Comparison of ENCODE assay signal across 26 cellular contexts in the genomic region with DNA sequence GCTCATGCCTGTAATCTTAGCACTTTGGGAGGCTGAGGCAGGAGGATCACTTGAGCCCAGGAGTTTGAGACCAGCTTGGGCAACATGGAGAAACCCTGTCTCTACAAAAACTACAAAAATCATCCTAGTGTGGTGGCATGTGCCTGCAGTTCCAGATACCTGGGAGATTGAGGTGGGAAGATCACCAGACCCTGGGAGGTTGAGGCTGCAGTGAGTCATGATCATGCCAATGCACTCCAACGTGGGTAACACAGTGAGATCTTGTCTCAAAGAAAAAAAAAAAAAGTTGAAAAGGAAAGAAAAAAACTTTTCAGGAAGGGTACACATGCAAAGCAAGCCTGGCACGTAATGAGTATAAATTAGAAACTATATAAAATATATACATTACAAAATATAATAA.
"Had no signal": no experiment of that assay in that cellular context is flagged by ENCODE, and none has a peak within 500 bp of the region (broad histone marks: within the 10 kb centered on the region; RNA-seq: fewer than 3 reads in every experiment).

No MANE protein-coding gene starts in this region.

- DNase-seq: naive thymus-derived CD4-positive, alpha-beta T cell; natural killer cell; nucleus accumbens; pancreas; right cardiac atrium; right lobe of liver; sigmoid colon; small intestine; stimulated activated CD4-positive, alpha-beta T cell treated with anti-CD3 and anti-CD28 coated beads, Interleukin-15, amount 100 ng/mL, for 24 hours; stimulated activated CD4-positive, alpha-beta T cell treated with anti-CD3 and anti-CD28 coated beads, Interleukin-2, amount 100 ng/mL, for 24 hours; stimulated activated CD4-positive, alpha-beta T cell treated with anti-CD3 and anti-CD28 coated beads, Interleukin-2, amount 100 ng/mL, for 48 hours; stimulated activated CD4-positive, alpha-beta T cell treated with anti-CD3 and anti-CD28 coated beads, Interleukin-4, amount 100 ng/mL, for 24 hours; stimulated activated naive B cell treated with anti-CD40 and anti-IgM and Interleukin-4, amounts not matched to agents 10 μg/mL and 1 μg/mL and 100 μg/mL, for 72 hours; stimulated activated naive CD4-positive, alpha-beta T cell treated with Interleukin-2 at 50 U/mL for 16 hours; stomach; thyroid gland; trophoblast cell; upper lobe of left lung had no signal

- H3K9me3 ChIP-seq: neutrophil, pancreas, prostate gland, right lobe of liver, sigmoid colon, stomach, thoracic aorta, thyroid gland, tibial nerve, upper lobe of left lung, vagina had no signal

- H3K27ac Mint-ChIP-seq: naive thymus-derived CD4-positive, alpha-beta T cell; natural killer cell; nephron; stimulated activated effector memory CD8-positive, alpha-beta T cell treated with anti-CD3 and anti-CD28 coated beads, Interleukin-12 subunit alpha, Interleukin-12 subunit beta, amount 100 ng/mL, for 72 hours; stimulated activated naive B cell treated with anti-CD40 and anti-IgM and Interleukin-4, amounts not matched to agents 10 μg/mL and 1 μg/mL and 100 μg/mL, for 72 hours; stimulated activated naive CD8-positive, alpha-beta T cell treated with anti-CD3 and anti-CD28 coated beads, Interleukin-15, Interleukin-2, amounts not matched to agents 100 ng/mL and 50 ng/mL, for 24 hours had no signal

- H3K4me1 ChIP-seq: pancreas, prostate gland, right lobe of liver, thyroid gland, vagina had no signal

- H3K4me3 Mint-ChIP-seq: naive thymus-derived CD4-positive, alpha-beta T cell; natural killer cell; nephron; stimulated activated effector memory CD8-positive, alpha-beta T cell treated with anti-CD3 and anti-CD28 coated beads, Interleukin-12 subunit alpha, Interleukin-12 subunit beta, amount 100 ng/mL, for 72 hours; stimulated activated naive B cell treated with anti-CD40 and anti-IgM and Interleukin-4, amounts not matched to agents 10 μg/mL and 1 μg/mL and 100 μg/mL, for 72 hours; stimulated activated naive CD8-positive, alpha-beta T cell treated with anti-CD3 and anti-CD28 coated beads, Interleukin-15, Interleukin-2, amounts not matched to agents 100 ng/mL and 50 ng/mL, for 24 hours had no signal

- H3K27ac ChIP-seq: neutrophil, pancreas, prostate gland, right lobe of liver, stomach, thoracic aorta, thyroid gland, tibial nerve, upper lobe of left lung, vagina had no signal

- H3K27me3 ChIP-seq: neutrophil, pancreas, right lobe of liver, sigmoid colon, stomach, thyroid gland, tibial nerve, upper lobe of left lung, vagina had no signal

- H3K27me3 Mint-ChIP-seq: naive thymus-derived CD4-positive, alpha-beta T cell; stimulated activated naive B cell treated with anti-CD40 and anti-IgM and Interleukin-4, amounts not matched to agents 10 μg/mL and 1 μg/mL and 100 μg/mL, for 72 hours; stimulated activated naive CD8-positive, alpha-beta T cell treated with anti-CD3 and anti-CD28 coated beads, Interleukin-15, Interleukin-2, amounts not matched to agents 100 ng/mL and 50 ng/mL, for 24 hours had no signal

- H3K9me3 Mint-ChIP-seq: natural killer cell; nephron; stimulated activated effector memory CD8-positive, alpha-beta T cell treated with anti-CD3 and anti-CD28 coated beads, Interleukin-12 subunit alpha, Interleukin-12 subunit beta, amount 100 ng/mL, for 72 hours had no signal

- H3K4me1 Mint-ChIP-seq: stimulated activated effector memory CD8-positive, alpha-beta T cell treated with anti-CD3 and anti-CD28 coated beads, Interleukin-12 subunit alpha, Interleukin-12 subunit beta, amount 100 ng/mL, for 72 hours; stimulated activated naive B cell treated with anti-CD40 and anti-IgM and Interleukin-4, amounts not matched to agents 10 μg/mL and 1 μg/mL and 100 μg/mL, for 72 hours had no signal
